ENCODE assay signal across 1 cellular context in the genomic region with DNA sequence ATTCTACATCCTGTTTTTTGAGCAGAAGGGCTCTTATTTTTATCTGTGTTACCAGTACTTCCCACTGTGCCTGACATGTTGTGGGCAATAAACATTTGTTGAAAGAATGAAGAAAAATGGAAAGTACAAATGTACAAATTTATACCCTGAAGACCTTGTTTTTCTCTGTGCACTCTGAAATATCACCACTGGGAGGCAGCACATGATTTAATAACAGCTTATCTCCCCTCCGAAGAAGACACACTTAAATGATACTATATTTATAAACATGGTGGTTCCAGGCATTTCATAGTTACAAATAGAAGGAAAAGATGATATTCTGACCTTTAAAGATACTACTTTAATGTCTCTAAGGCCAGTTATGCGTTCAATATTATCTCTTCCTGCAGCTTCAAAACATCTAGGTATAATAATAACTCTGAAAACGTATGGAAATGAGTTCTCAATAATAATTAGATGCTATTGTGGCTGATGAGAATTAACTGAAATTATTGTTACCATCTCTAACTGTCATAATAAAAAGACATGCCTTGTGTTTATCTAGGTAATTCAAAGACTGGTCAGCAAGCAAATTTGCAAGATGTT.
TF ChIP-seq lines count a peak whose summit lies in the region.

No MANE protein-coding gene starts in this region.

TF ChIP-seq in GM23338, 12 proteins besides CTCF, POLR2A, EP300 and RAD21 (continued from another document):
- TF ChIP-seq, protein P1, sequence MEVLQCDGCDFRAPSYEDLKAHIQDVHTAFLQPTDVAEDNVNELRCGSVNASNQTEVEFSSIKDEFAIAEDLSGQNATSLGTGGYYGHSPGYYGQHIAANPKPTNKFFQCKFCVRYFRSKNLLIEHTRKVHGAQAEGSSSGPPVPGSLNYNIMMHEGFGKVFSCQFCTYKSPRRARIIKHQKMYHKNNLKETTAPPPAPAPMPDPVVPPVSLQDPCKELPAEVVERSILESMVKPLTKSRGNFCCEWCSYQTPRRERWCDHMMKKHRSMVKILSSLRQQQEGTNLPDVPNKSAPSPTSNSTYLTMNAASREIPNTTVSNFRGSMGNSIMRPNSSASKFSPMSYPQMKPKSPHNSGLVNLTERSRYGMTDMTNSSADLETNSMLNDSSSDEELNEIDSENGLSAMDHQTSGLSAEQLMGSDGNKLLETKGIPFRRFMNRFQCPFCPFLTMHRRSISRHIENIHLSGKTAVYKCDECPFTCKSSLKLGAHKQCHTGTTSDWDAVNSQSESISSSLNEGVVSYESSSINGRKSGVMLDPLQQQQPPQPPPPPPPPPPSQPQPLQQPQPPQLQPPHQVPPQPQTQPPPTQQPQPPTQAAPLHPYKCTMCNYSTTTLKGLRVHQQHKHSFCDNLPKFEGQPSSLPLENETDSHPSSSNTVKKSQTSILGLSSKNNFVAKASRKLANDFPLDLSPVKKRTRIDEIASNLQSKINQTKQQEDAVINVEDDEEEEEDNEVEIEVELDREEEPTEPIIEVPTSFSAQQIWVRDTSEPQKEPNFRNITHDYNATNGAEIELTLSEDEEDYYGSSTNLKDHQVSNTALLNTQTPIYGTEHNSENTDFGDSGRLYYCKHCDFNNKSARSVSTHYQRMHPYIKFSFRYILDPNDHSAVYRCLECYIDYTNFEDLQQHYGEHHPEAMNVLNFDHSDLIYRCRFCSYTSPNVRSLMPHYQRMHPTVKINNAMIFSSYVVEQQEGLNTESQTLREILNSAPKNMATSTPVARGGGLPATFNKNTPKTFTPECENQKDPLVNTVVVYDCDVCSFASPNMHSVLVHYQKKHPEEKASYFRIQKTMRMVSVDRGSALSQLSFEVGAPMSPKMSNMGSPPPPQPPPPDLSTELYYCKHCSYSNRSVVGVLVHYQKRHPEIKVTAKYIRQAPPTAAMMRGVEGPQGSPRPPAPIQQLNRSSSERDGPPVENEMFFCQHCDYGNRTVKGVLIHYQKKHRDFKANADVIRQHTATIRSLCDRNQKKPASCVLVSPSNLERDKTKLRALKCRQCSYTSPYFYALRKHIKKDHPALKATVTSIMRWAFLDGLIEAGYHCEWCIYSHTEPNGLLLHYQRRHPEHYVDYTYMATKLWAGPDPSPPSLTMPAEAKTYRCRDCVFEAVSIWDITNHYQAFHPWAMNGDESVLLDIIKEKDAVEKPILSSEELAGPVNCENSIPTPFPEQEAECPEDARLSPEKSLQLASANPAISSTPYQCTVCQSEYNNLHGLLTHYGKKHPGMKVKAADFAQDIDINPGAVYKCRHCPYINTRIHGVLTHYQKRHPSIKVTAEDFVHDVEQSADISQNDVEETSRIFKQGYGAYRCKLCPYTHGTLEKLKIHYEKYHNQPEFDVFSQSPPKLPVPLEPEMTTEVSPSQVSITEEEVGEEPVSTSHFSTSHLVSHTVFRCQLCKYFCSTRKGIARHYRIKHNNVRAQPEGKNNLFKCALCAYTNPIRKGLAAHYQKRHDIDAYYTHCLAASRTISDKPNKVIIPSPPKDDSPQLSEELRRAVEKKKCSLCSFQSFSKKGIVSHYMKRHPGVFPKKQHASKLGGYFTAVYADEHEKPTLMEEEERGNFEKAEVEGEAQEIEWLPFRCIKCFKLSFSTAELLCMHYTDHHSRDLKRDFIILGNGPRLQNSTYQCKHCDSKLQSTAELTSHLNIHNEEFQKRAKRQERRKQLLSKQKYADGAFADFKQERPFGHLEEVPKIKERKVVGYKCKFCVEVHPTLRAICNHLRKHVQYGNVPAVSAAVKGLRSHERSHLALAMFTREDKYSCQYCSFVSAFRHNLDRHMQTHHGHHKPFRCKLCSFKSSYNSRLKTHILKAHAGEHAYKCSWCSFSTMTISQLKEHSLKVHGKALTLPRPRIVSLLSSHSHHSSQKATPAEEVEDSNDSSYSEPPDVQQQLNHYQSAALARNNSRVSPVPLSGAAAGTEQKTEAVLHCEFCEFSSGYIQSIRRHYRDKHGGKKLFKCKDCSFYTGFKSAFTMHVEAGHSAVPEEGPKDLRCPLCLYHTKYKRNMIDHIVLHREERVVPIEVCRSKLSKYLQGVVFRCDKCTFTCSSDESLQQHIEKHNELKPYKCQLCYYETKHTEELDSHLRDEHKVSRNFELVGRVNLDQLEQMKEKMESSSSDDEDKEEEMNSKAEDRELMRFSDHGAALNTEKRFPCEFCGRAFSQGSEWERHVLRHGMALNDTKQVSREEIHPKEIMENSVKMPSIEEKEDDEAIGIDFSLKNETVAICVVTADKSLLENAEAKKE (CRISPR knock-in tag; IDR thresholded peaks at IDR 0.05) = no peak
- no peak for TF ChIP-seq EZH2phosphoT487 (IDR thresholded peaks at IDR 0.05; ENCODE audit: unreplicated experiment)
- TF ChIP-seq, protein P2, sequence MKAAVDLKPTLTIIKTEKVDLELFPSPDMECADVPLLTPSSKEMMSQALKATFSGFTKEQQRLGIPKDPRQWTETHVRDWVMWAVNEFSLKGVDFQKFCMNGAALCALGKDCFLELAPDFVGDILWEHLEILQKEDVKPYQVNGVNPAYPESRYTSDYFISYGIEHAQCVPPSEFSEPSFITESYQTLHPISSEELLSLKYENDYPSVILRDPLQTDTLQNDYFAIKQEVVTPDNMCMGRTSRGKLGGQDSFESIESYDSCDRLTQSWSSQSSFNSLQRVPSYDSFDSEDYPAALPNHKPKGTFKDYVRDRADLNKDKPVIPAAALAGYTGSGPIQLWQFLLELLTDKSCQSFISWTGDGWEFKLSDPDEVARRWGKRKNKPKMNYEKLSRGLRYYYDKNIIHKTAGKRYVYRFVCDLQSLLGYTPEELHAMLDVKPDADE (IDR thresholded peaks at IDR 0.05) = no peak
- no peak for TF ChIP-seq CREB1 (CRISPR knock-in tag; IDR thresholded peaks at IDR 0.05; ENCODE audit: low read depth)
